In genomic region chr3:106001923-106002322, GRCh38 we compare ENCODE assay signal across 36 cellular contexts.
"Had no signal": no experiment of that assay in that cellular context is flagged by ENCODE, and none has a peak within 500 bp of the region (broad histone marks: within the 10 kb centered on the region; RNA-seq: fewer than 3 reads in every experiment).

No MANE protein-coding gene starts in this region.

- H3K9me3 ChIP-seq: adrenal gland had no signal

- H3K27me3 ChIP-seq: adrenal gland, ascending aorta, cardiac muscle cell had no signal

- H3K27me3 Mint-ChIP-seq: activated B cell treated with CpG ODN at 0.5 μM for 24 hours; activated CD4-positive, alpha-beta memory T cell treated with anti-CD3 and anti-CD28 coated beads for 36 hours; activated CD4-positive, alpha-beta T cell treated with anti-CD3 and anti-CD28 coated beads, Interleukin-2, amount 10 ng/mL, durations not matched to agents 24 days and 14 days; activated CD8-positive, alpha-beta T cell treated with anti-CD3 and anti-CD28 coated beads for 36 hours; activated naive CD4-positive, alpha-beta T cell treated with anti-CD3 and anti-CD28 coated beads, Interleukin-2, amount 10 ng/mL, durations not matched to agents 7 days and 5 days; activated naive CD4-positive, alpha-beta T cell treated with anti-CD3 and anti-CD28 coated beads, Interleukin-2, amount 50 U/mL, for 24 hours; activated naive CD8-positive, alpha-beta T cell; activated naive CD8-positive, alpha-beta T cell treated with anti-CD3 and anti-CD28 coated beads, Interleukin-2, amount 10 ng/mL, durations not matched to agents 7 days and 5 days; central memory CD8-positive, alpha-beta T cell had no signal

- H3K9me3 Mint-ChIP-seq: central memory CD8-positive, alpha-beta T cell had no signal

- H3K4me3 ChIP-seq: adrenal gland, ascending aorta, cardiac muscle cell had no signal

- ATAC-seq: activated CD8-positive, alpha-beta T cell treated with anti-CD3 and anti-CD28 coated beads for 36 hours had no signal

- DNase-seq: activated B cell treated with CpG ODN at 0.5 μM for 24 hours; activated CD4-positive, alpha-beta memory T cell treated with anti-CD3 and anti-CD28 coated beads for 36 hours; activated CD4-positive, alpha-beta T cell treated with anti-CD3 and anti-CD28 coated beads for 4 hours; activated CD4-positive, alpha-beta T cell treated with anti-CD3 and anti-CD28 coated beads, Interleukin-2, amount 10 ng/mL, durations not matched to agents 24 days and 14 days; activated CD4-positive, alpha-beta T cell treated with anti-CD3 and anti-CD28 coated beads, Interleukin-2, amount 50 U/mL, for 1 hour; activated CD4-positive, alpha-beta T cell treated with anti-CD3 and anti-CD28 coated beads, Interleukin-2, amount 50 U/mL, for 4 hours; activated CD4-positive, CD25-positive, alpha-beta regulatory T cell treated with anti-CD3 and anti-CD28 coated beads, Interleukin-2, amount 50 U/mL, for 72 hours; activated CD8-positive, alpha-beta memory T cell treated with anti-CD3 and anti-CD28 coated beads, Interleukin-2, amount 50 U/mL, for 4 hours; activated CD8-positive, alpha-beta T cell treated with anti-CD3 and anti-CD28 coated beads for 36 hours; activated effector memory CD4-positive, alpha-beta T cell treated with Interleukin-2 at 50 U/mL for 16 hours; activated gamma-delta T cell; activated naive CD4-positive, alpha-beta T cell treated with anti-CD3 and anti-CD28 coated beads, Interleukin-2, amount 10 ng/mL, durations not matched to agents 7 days and 5 days; activated naive CD4-positive, alpha-beta T cell treated with Interleukin-2 at 50 U/mL for 16 hours; activated naive CD8-positive, alpha-beta T cell treated with anti-CD3 and anti-CD28 coated beads, Interleukin-2, amount 10 ng/mL, durations not matched to agents 7 days and 5 days; activated T-cell treated with anti-CD3 and anti-CD28 coated beads for 4 hours; activated T-cell treated with anti-CD3 and anti-CD28 coated beads, Interleukin-2, amount 50 U/mL, for 1 hour; activated T-cell treated with anti-CD3 and anti-CD28 coated beads, Interleukin-2, amount 50 U/mL, for 48 hours; adrenal gland; amniotic stem cell; caudate nucleus; cerebellar nuclear complex; T-helper 1 cell; T-helper 2 cell; T-helper 9 cell had no signal

- FAIRE-seq: bronchial epithelial cell, TTC549 had no signal

- H3K36me3 ChIP-seq: adrenal gland, ascending aorta, cardiac muscle cell had no signal

- H3K4me1 Mint-ChIP-seq: activated B cell treated with CpG ODN at 0.5 μM for 24 hours had no signal

- H3K27ac ChIP-seq: adrenal gland, ascending aorta, cardiac muscle cell, VCaP had no signal

- H3K36me3 Mint-ChIP-seq: brain had no signal

- H3K4me3 Mint-ChIP-seq: activated B cell treated with CpG ODN at 0.5 μM for 24 hours; activated CD4-positive, alpha-beta memory T cell treated with anti-CD3 and anti-CD28 coated beads for 36 hours; activated CD4-positive, alpha-beta T cell treated with anti-CD3 and anti-CD28 coated beads, Interleukin-2, amount 10 ng/mL, durations not matched to agents 24 days and 14 days; activated CD8-positive, alpha-beta T cell treated with anti-CD3 and anti-CD28 coated beads for 36 hours; activated naive CD4-positive, alpha-beta T cell treated with anti-CD3 and anti-CD28 coated beads, Interleukin-2, amount 10 ng/mL, durations not matched to agents 7 days and 5 days; activated naive CD4-positive, alpha-beta T cell treated with anti-CD3 and anti-CD28 coated beads, Interleukin-2, amount 50 U/mL, for 24 hours; activated naive CD8-positive, alpha-beta T cell; activated naive CD8-positive, alpha-beta T cell treated with anti-CD3 and anti-CD28 coated beads, Interleukin-2, amount 10 ng/mL, durations not matched to agents 7 days and 5 days; brain; central memory CD8-positive, alpha-beta T cell; T-helper 1 cell treated with Interleukin-12 subunit alpha and Interleukin-12 subunit beta and Interleukin-4 antibody, amounts not matched to agents 30 μg/mL and 1 μg/mL, for 36 hours; T-helper 2 cell treated with Interferon-gamma antibody and Interleukin-4, amounts not matched to agents 5 μg/mL and 100 μg/mL, for 36 hours had no signal

- H3K27ac Mint-ChIP-seq: activated B cell treated with CpG ODN at 0.5 μM for 24 hours; activated CD4-positive, alpha-beta memory T cell treated with anti-CD3 and anti-CD28 coated beads for 36 hours; activated CD4-positive, alpha-beta T cell treated with anti-CD3 and anti-CD28 coated beads, Interleukin-2, amount 10 ng/mL, durations not matched to agents 24 days and 14 days; activated CD8-positive, alpha-beta T cell treated with anti-CD3 and anti-CD28 coated beads for 36 hours; activated naive CD4-positive, alpha-beta T cell treated with anti-CD3 and anti-CD28 coated beads, Interleukin-2, amount 10 ng/mL, durations not matched to agents 7 days and 5 days; activated naive CD4-positive, alpha-beta T cell treated with anti-CD3 and anti-CD28 coated beads, Interleukin-2, amount 50 U/mL, for 24 hours; activated naive CD8-positive, alpha-beta T cell; activated naive CD8-positive, alpha-beta T cell treated with anti-CD3 and anti-CD28 coated beads, Interleukin-2, amount 10 ng/mL, durations not matched to agents 7 days and 5 days; activated T-helper 2 cell treated with anti-CD3 and anti-CD28 coated beads, Interferon-gamma antibody, Interleukin-2, Interleukin-4, amounts not matched to agents 10 μg/mL and 5 μg/mL and 100 μg/mL, durations not matched to agents 14 hours and 24 hours and 36 hours; brain; T-helper 1 cell treated with Interleukin-12 subunit alpha and Interleukin-12 subunit beta and Interleukin-4 antibody, amounts not matched to agents 30 μg/mL and 1 μg/mL, for 36 hours; T-helper 2 cell treated with Interferon-gamma antibody and Interleukin-4, amounts not matched to agents 5 μg/mL and 100 μg/mL, for 36 hours had no signal
